In genomic region chr19:18278521-18279265, GRCh38 we compare ENCODE assay signal across 6 cellular contexts. TPM values are rescaled to one million over a fixed set of nuclear protein-coding genes. Genes with fewer than 3 reads are reported as not detected.
A peak's percentile ranks its signal among the peaks of the same experiment; 100 is the strongest.
DNase-seq lines count a peak whose midpoint lies in the region; ATAC-seq and TF ChIP-seq lines count a peak whose summit lies in the region.

No MANE protein-coding gene starts in this region.

- TF ChIP-seq CTCF in left ventricle myocardium inferior (IDR thresholded peaks at IDR 0.05; ENCODE audit: borderline replicate concordance) = no peak
- TF ChIP-seq CTCF in psoas muscle (IDR thresholded peaks at IDR 0.05) = no peak

- H3K27me3 ChIP-seq in left ventricle myocardium inferior (ENCODE audit: low read depth) (no peaks in the 10 kb centered on the region), psoas muscle (ENCODE audit: insufficient read depth in 3 of 3, low read length in 2 of 3) (no peaks in the 10 kb centered on the region)

- peak overlapping the region; percentile 100 for H3K4me3 ChIP-seq in left ventricle myocardium inferior
- H3K4me3 ChIP-seq in psoas muscle = peak overlapping the region; percentile 84

- H3K27ac ChIP-seq in left ventricle myocardium inferior (replicated peaks) = peak overlapping the region; percentile 97
- peak overlapping the region; percentile 99 for H3K27ac ChIP-seq in psoas muscle

- H3K36me3 ChIP-seq in left ventricle myocardium inferior = peaks cover 16% of the 10 kb centered on the region
- H3K36me3 ChIP-seq in psoas muscle (ENCODE audit: insufficient read depth in 1 of 2, low read depth in 1 of 2) = peaks cover 0 to 12% of the 10 kb centered on the region in 2 donors

- peaks cover 68% of the 10 kb centered on the region for H3K36me3 Mint-ChIP-seq in dendritic cell treated with granulocyte-macrophage colony-stimulating factor and Interleukin-4, amounts not matched to agents 40 ng/mL and 50 ng/mL, for 4 days (ENCODE audit: low read depth)

- DNase-seq in left ventricle myocardium inferior (no peak), cardiac septum (ENCODE audit: low spot score) (no peak), psoas muscle (no peak), SKM-1 treated with dmso at 0.1 percent for 144 hours (lab: John Stamatoyannopoulos, UW; ENCODE audit: unreplicated experiment) (no peak), cortex of kidney (lab: John Stamatoyannopoulos, UW) (no peak)

- H3K9me3 Mint-ChIP-seq in dendritic cell treated with granulocyte-macrophage colony-stimulating factor and Interleukin-4, amounts not matched to agents 40 ng/mL and 50 ng/mL, for 4 days = no peaks in the 10 kb centered on the region

- peak overlapping the region; percentile 99 for H3K27ac Mint-ChIP-seq in dendritic cell treated with granulocyte-macrophage colony-stimulating factor and Interleukin-4, amounts not matched to agents 40 ng/mL and 50 ng/mL, for 4 days

- peaks cover 53% of the 10 kb centered on the region for H3K4me1 Mint-ChIP-seq in dendritic cell treated with granulocyte-macrophage colony-stimulating factor and Interleukin-4, amounts not matched to agents 40 ng/mL and 50 ng/mL, for 4 days (ENCODE audit: low read depth)

- ATAC-seq in psoas muscle = no peak

- H3K27me3 Mint-ChIP-seq in dendritic cell treated with granulocyte-macrophage colony-stimulating factor and Interleukin-4, amounts not matched to agents 40 ng/mL and 50 ng/mL, for 4 days = no peaks in the 10 kb centered on the region

- H3K4me1 ChIP-seq in left ventricle myocardium inferior (peaks cover 80% of the 10 kb centered on the region), psoas muscle (peaks cover 63% of the 10 kb centered on the region)

- H3K9me3 ChIP-seq in left ventricle myocardium inferior (replicated peaks) = no peaks in the 10 kb centered on the region
- no peaks in the 10 kb centered on the region for H3K9me3 ChIP-seq in psoas muscle

- WGBS in psoas muscle, 3 donors = 50 to 63% (median 60%) methylated on average over 10 of the region's 10 CpGs

- intact Hi-C loops in left ventricle myocardium inferior (cut with micrococcal nuclease) = loop anchor here (2.0 kb wide), 1 partner anchor 44 kb away; the partner anchor contains the start of gene LSM4
- intact Hi-C loops in cardiac septum (cut with DNase I) = loop anchor here (1.0 to 5.0 kb wide), 4 partner anchors 45 to 139 kb away; partner anchors contain the start of genes LSM4, RAB3A and SSBP4
- intact Hi-C loops in dendritic cell treated with granulocyte-macrophage colony-stimulating factor and Interleukin-4, amounts not matched to agents 40 ng/mL and 50 ng/mL, for 4 days (cut with micrococcal nuclease) = loop anchor here (1.0 to 2.0 kb wide), 3 partner anchors 14 to 50 kb away; partner anchors contain the start of gene LSM4
- intact Hi-C loops in psoas muscle (cut with DNase I) = loop anchor here (1.0 to 2.0 kb wide), 2 partner anchors 45 to 132 kb away; partner anchors contain the start of gene LSM4 (in 2 of the 2)

- peak overlapping the region; percentile 85 for H3K4me3 Mint-ChIP-seq in dendritic cell treated with granulocyte-macrophage colony-stimulating factor and Interleukin-4, amounts not matched to agents 40 ng/mL and 50 ng/mL, for 4 days

RNA-seq across cellular contexts. Expression of gene JUND, which starts 2.7 kb away (rescaled TPM):
- 107 TPM for total RNA-seq in left ventricle myocardium inferior
- 140 TPM for total RNA-seq in cardiac septum
- 10 to 100 TPM; 68.0 to 77.1 (median 72.1) TPM for total RNA-seq in psoas muscle
- 10 to 100 TPM; 22.7 to 40.3 (median 38.9) TPM for polyA plus RNA-seq in psoas muscle

RNA-seq across cellular contexts. Expression of gene IQCN, which starts 4.4 kb away (rescaled TPM):
- total RNA-seq in left ventricle myocardium inferior (0.49 TPM), cardiac septum (1.1 TPM), psoas muscle (1 to 10 TPM in 1 of 4 donors, under 1 TPM in 3; 0.32 to 1.5 (median 0.43) TPM)
- under 1 TPM; 0.12 to 0.57 (median 0.17) TPM for polyA plus RNA-seq in psoas muscle

RNA-seq across cellular contexts. Expression of gene LSM4, which starts 44.2 kb away (rescaled TPM):
- total RNA-seq in left ventricle myocardium inferior (94.8 TPM), cardiac septum (83.8 TPM), psoas muscle (100 to 1,000 TPM in 2 of 4 donors, 10 to 100 TPM in 2; 87.9 to 136 (median 112) TPM)
- polyA plus RNA-seq in psoas muscle = 100 to 1,000 TPM; 118 to 215 (median 139) TPM

RNA-seq across cellular contexts. Expression of gene PDE4C, which starts 52.5 kb away (rescaled TPM):
- total RNA-seq in left ventricle myocardium inferior (2.4 TPM), cardiac septum (1.3 TPM), psoas muscle (1 to 10 TPM in 1 of 4 donors, under 1 TPM in 3; 0.27 to 2.5 (median 0.86) TPM)
- under 1 TPM; 0.43 to 0.86 (median 0.86) TPM for polyA plus RNA-seq in psoas muscle
